Comparison of ENCODE assay signal across 15 cellular contexts in the genomic region with DNA sequence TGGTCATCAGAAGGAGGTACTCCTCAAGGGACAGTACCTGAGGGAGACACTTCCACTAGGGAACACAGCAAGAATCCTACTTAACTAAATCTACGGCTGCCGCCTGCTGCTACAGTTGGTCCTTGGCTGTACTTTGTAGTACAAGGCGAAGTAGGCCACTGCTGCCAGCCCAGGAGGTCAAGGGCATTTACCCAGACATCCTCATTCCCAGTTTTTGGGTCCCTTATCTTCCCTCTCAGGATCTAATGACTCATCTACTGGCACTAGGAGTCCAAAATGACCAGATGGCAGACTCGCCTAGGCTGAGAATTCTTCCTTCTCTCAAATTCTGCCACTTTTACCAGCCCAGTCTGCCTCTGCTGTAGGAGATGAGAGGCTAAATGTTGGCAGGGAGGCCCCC. TPM values are rescaled to one million over a fixed set of nuclear protein-coding genes. Genes with fewer than 3 reads are reported as not detected.
DNase-seq lines count a peak whose midpoint lies in the region; ATAC-seq and TF ChIP-seq lines count a peak whose summit lies in the region.
"Had no signal": no experiment of that assay in that cellular context is flagged by ENCODE, and none has a peak within 500 bp of the region (broad histone marks: within the 10 kb centered on the region; RNA-seq: fewer than 3 reads in every experiment).

No MANE protein-coding gene starts in this region.

- intact Hi-C loops in dendritic cell treated with granulocyte-macrophage colony-stimulating factor and Interleukin-4, amounts not matched to agents 40 ng/mL and 50 ng/mL, for 4 days (cut with micrococcal nuclease), result loop anchor here (5.0 kb wide), 1 partner anchor 68 kb away; no protein-coding TSS in a partner anchor

- peaks cover 15% of the 10 kb centered on the region for H3K4me1 Mint-ChIP-seq in activated naive CD8-positive, alpha-beta T cell (ENCODE audit: low read depth)
- H3K4me1 Mint-ChIP-seq in activated naive CD8-positive, alpha-beta T cell treated with anti-CD3 and anti-CD28 coated beads for 36 hours, result peaks cover 21% of the 10 kb centered on the region
- peaks cover 53% of the 10 kb centered on the region for H3K4me1 Mint-ChIP-seq in dendritic cell treated with granulocyte-macrophage colony-stimulating factor and Interleukin-4, amounts not matched to agents 40 ng/mL and 50 ng/mL, for 4 days (ENCODE audit: low read depth)
- H3K4me1 Mint-ChIP-seq: CD8-positive, alpha-beta memory T cell had no signal

- no peaks in the 10 kb centered on the region for H3K27me3 ChIP-seq in neutrophil

- H3K9me3 Mint-ChIP-seq in activated naive CD8-positive, alpha-beta T cell (ENCODE audit: low read depth), result no peaks in the 10 kb centered on the region
- no peaks in the 10 kb centered on the region for H3K9me3 Mint-ChIP-seq in activated naive CD8-positive, alpha-beta T cell treated with anti-CD3 and anti-CD28 coated beads for 36 hours
- no peaks in the 10 kb centered on the region for H3K9me3 Mint-ChIP-seq in dendritic cell treated with granulocyte-macrophage colony-stimulating factor and Interleukin-4, amounts not matched to agents 40 ng/mL and 50 ng/mL, for 4 days
- H3K9me3 Mint-ChIP-seq: CD8-positive, alpha-beta memory T cell; GM23338 had no signal

- peak overlapping the region; percentile 30 for H3K27ac Mint-ChIP-seq in activated naive CD8-positive, alpha-beta T cell
- no peak overlapping the region for H3K27ac Mint-ChIP-seq in activated naive CD8-positive, alpha-beta T cell treated with anti-CD3 and anti-CD28 coated beads for 36 hours
- peak overlapping the region; percentile 59 for H3K27ac Mint-ChIP-seq in dendritic cell treated with granulocyte-macrophage colony-stimulating factor and Interleukin-4, amounts not matched to agents 40 ng/mL and 50 ng/mL, for 4 days
- H3K27ac Mint-ChIP-seq: GM23338 had no signal

- no peak for ATAC-seq in GM19467 (IDR thresholded peaks at IDR 0.05; ENCODE audit: unreplicated experiment)
- ATAC-seq in GM19035 (IDR thresholded peaks at IDR 0.05; ENCODE audit: unreplicated experiment), result no peak

- H3K4me1 ChIP-seq in neutrophil (ENCODE audit: control insufficient read depth in 1 of 2, insufficient read depth in 1 of 2, low read depth in 1 of 2, low read length in 1 of 2), result peaks cover 6 to 7% of the 10 kb centered on the region in 2 experiments
- H3K4me1 ChIP-seq: HAP-1 had no signal

- H3K4me3 ChIP-seq in neutrophil (ENCODE audit: low read depth in 1 of 2, low read length in 1 of 2), result no peak overlapping the region
- H3K4me3 ChIP-seq: GM12878, GM23338, HAP-1 had no signal

- no peaks in the 10 kb centered on the region for H3K36me3 ChIP-seq in neutrophil
- H3K36me3 ChIP-seq: HAP-1 had no signal

- no peaks in the 10 kb centered on the region for H3K9me3 ChIP-seq in neutrophil
- H3K9me3 ChIP-seq: HAP-1 had no signal

- peaks cover 5% of the 10 kb centered on the region for H3K36me3 Mint-ChIP-seq in activated naive CD8-positive, alpha-beta T cell
- no peaks in the 10 kb centered on the region for H3K36me3 Mint-ChIP-seq in activated naive CD8-positive, alpha-beta T cell treated with anti-CD3 and anti-CD28 coated beads for 36 hours
- H3K36me3 Mint-ChIP-seq in dendritic cell treated with granulocyte-macrophage colony-stimulating factor and Interleukin-4, amounts not matched to agents 40 ng/mL and 50 ng/mL, for 4 days (ENCODE audit: low read depth), result no peaks in the 10 kb centered on the region
- H3K36me3 Mint-ChIP-seq: CD8-positive, alpha-beta memory T cell had no signal

- no peak for TF ChIP-seq CTCF in neutrophil (IDR thresholded peaks at IDR 0.05)

- peak overlapping the region; percentile 61 for H3K27ac ChIP-seq in neutrophil

- no peak for DNase-seq in activated naive CD8-positive, alpha-beta T cell treated with anti-CD3 and anti-CD28 coated beads for 36 hours
- DNase-seq in M059J (ENCODE audit: low read depth) (peak; percentile 65), mesenteric fat pad (ENCODE audit: low spot score) (no peak)
- DNase-seq: 8988T, NCI-H2029 had no signal

- no peaks in the 10 kb centered on the region for H3K27me3 Mint-ChIP-seq in activated naive CD8-positive, alpha-beta T cell
- H3K27me3 Mint-ChIP-seq in activated naive CD8-positive, alpha-beta T cell treated with anti-CD3 and anti-CD28 coated beads for 36 hours, result no peaks in the 10 kb centered on the region
- no peaks in the 10 kb centered on the region for H3K27me3 Mint-ChIP-seq in dendritic cell treated with granulocyte-macrophage colony-stimulating factor and Interleukin-4, amounts not matched to agents 40 ng/mL and 50 ng/mL, for 4 days
- H3K27me3 Mint-ChIP-seq: CD8-positive, alpha-beta memory T cell had no signal

- H3K4me3 Mint-ChIP-seq in activated naive CD8-positive, alpha-beta T cell, result no peak overlapping the region
- no peak overlapping the region for H3K4me3 Mint-ChIP-seq in activated naive CD8-positive, alpha-beta T cell treated with anti-CD3 and anti-CD28 coated beads for 36 hours
- no peak overlapping the region for H3K4me3 Mint-ChIP-seq in dendritic cell treated with granulocyte-macrophage colony-stimulating factor and Interleukin-4, amounts not matched to agents 40 ng/mL and 50 ng/mL, for 4 days
- H3K4me3 Mint-ChIP-seq: CD8-positive, alpha-beta memory T cell; GM23338 had no signal

RNA-seq across cellular contexts. Expression of a gene that starts 27.1 kb away (rescaled TPM):
- total RNA-seq in activated naive CD8-positive, alpha-beta T cell treated with anti-CD3 and anti-CD28 coated beads for 36 hours, result 10 to 100 TPM; 10.8 to 10.9 TPM
- 0.37 and 1.1 TPM in 2 replicates for total RNA-seq in M059J (2014; rRNA removed; shearing (Covaris generic))
- not detected for total RNA-seq in mesenteric fat pad
- total RNA-seq: Right ventricle myocardium superior had no signal
